Comparison of ENCODE assay signal across 25 cellular contexts in the genomic region with DNA sequence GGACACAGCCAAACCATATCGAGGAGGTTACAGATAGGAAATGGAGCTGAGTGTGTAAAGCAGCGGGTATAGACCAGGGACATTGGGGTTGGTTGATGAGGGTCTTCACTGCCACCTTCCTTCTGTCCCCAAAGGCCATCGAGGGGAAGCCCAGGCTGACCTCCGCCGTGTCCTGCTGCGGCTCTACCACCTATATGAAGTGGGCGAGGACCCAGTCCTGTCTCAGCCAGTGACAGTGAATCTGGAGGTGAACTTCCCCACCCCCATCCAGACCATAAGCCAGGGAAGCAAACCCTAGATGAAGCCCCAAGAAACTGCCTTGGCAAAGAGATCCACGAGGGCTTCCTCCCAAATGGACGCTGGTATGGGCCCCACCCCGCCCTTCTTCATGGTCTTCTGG.
"Had no signal": no experiment of that assay in that cellular context is flagged by ENCODE, and none has a peak within 500 bp of the region (broad histone marks: within the 10 kb centered on the region; RNA-seq: fewer than 3 reads in every experiment).

No MANE protein-coding gene starts in this region.

- DNase-seq: colonic mucosa; effector CD8-positive, alpha-beta T cell; foreskin keratinocyte; heart left ventricle; psoas muscle; right cardiac atrium; small intestine; stimulated activated CD4-positive, alpha-beta T cell treated with anti-CD3 and anti-CD28 coated beads, Interleukin-12 subunit alpha, Interleukin-12 subunit beta, amount 100 ng/mL, for 4 hours; stimulated activated CD4-positive, alpha-beta T cell treated with anti-CD3 and anti-CD28 coated beads, Interleukin-1b, Interleukin-23, amount 100 ng/mL, for 48 hours; stimulated activated CD4-positive, alpha-beta T cell treated with anti-CD3 and anti-CD28 coated beads, Interleukin-4, amount 100 ng/mL, for 1 hour; stimulated activated CD8-positive, alpha-beta memory T cell treated with anti-CD3 and anti-CD28 coated beads, Interleukin-4, amount 100 ng/mL, for 48 hours; stimulated activated naive CD4-positive, alpha-beta T cell; stimulated activated naive CD8-positive, alpha-beta T cell treated with anti-CD3 and anti-CD28 coated beads, Interleukin-15, amount 100 ng/mL, for 72 hours; transverse colon; uterus had no signal

- H3K4me1 Mint-ChIP-seq: memory B cell; nephron; neural progenitor cell; stimulated activated naive CD8-positive, alpha-beta T cell treated with anti-CD3 and anti-CD28 coated beads, Interleukin-15, amount 100 ng/mL, for 72 hours had no signal

- H3K4me1 ChIP-seq: colonic mucosa, esophagus muscularis mucosa, foreskin keratinocyte, gastroesophageal sphincter, heart left ventricle, neural progenitor cell, psoas muscle, suprapubic skin, transverse colon, upper lobe of right lung, uterus had no signal

- H3K79me2 ChIP-seq: hepatocyte had no signal

- H3K4me3 ChIP-seq: colonic mucosa, esophagus muscularis mucosa, gastroesophageal sphincter, heart left ventricle, hepatocyte, lung, neural progenitor cell, psoas muscle, suprapubic skin, transverse colon, upper lobe of right lung, uterus had no signal

- H3K27me3 ChIP-seq: colonic mucosa, esophagus muscularis mucosa, foreskin keratinocyte, gastroesophageal sphincter, heart left ventricle, hepatocyte, neural progenitor cell, suprapubic skin, transverse colon, upper lobe of right lung, uterus had no signal

- H3K4me2 ChIP-seq: hepatocyte, neural progenitor cell had no signal

- H3K9me3 Mint-ChIP-seq: dendritic cell treated with granulocyte-macrophage colony-stimulating factor and Interleukin-4, amounts not matched to agents 40 ng/mL and 50 ng/mL, for 4 days; nephron; neural progenitor cell; stimulated activated naive CD8-positive, alpha-beta T cell treated with anti-CD3 and anti-CD28 coated beads, Interleukin-15, amount 100 ng/mL, for 72 hours had no signal

- H3K4me3 Mint-ChIP-seq: dendritic cell treated with granulocyte-macrophage colony-stimulating factor and Interleukin-4, amounts not matched to agents 40 ng/mL and 50 ng/mL, for 4 days; memory B cell; nephron; neural progenitor cell; stimulated activated naive CD8-positive, alpha-beta T cell treated with anti-CD3 and anti-CD28 coated beads, Interleukin-15, amount 100 ng/mL, for 72 hours had no signal

- H2AFZ ChIP-seq: hepatocyte, neural progenitor cell had no signal

- H3K36me3 ChIP-seq: neural progenitor cell, uterus had no signal

- H3K27me3 Mint-ChIP-seq: dendritic cell treated with granulocyte-macrophage colony-stimulating factor and Interleukin-4, amounts not matched to agents 40 ng/mL and 50 ng/mL, for 4 days; memory B cell; stimulated activated naive CD8-positive, alpha-beta T cell treated with anti-CD3 and anti-CD28 coated beads, Interleukin-15, amount 100 ng/mL, for 72 hours had no signal

- H3K27ac Mint-ChIP-seq: dendritic cell treated with granulocyte-macrophage colony-stimulating factor and Interleukin-4, amounts not matched to agents 40 ng/mL and 50 ng/mL, for 4 days; memory B cell; nephron; neural progenitor cell had no signal

- ATAC-seq: foreskin keratinocyte; gastroesophageal sphincter; heart left ventricle; psoas muscle; right cardiac atrium; stimulated activated naive CD8-positive, alpha-beta T cell treated with anti-CD3 and anti-CD28 coated beads, Interleukin-15, amount 100 ng/mL, for 72 hours; upper lobe of right lung had no signal

- H3K27ac ChIP-seq: colonic mucosa, esophagus muscularis mucosa, foreskin keratinocyte, gastroesophageal sphincter, heart left ventricle, hepatocyte, neural progenitor cell, psoas muscle, suprapubic skin, transverse colon, upper lobe of right lung, uterus had no signal

- H3K9me3 ChIP-seq: colonic mucosa, esophagus muscularis mucosa, gastroesophageal sphincter, heart left ventricle, psoas muscle, suprapubic skin, transverse colon, upper lobe of right lung, uterus had no signal
